In the genomic region with DNA sequence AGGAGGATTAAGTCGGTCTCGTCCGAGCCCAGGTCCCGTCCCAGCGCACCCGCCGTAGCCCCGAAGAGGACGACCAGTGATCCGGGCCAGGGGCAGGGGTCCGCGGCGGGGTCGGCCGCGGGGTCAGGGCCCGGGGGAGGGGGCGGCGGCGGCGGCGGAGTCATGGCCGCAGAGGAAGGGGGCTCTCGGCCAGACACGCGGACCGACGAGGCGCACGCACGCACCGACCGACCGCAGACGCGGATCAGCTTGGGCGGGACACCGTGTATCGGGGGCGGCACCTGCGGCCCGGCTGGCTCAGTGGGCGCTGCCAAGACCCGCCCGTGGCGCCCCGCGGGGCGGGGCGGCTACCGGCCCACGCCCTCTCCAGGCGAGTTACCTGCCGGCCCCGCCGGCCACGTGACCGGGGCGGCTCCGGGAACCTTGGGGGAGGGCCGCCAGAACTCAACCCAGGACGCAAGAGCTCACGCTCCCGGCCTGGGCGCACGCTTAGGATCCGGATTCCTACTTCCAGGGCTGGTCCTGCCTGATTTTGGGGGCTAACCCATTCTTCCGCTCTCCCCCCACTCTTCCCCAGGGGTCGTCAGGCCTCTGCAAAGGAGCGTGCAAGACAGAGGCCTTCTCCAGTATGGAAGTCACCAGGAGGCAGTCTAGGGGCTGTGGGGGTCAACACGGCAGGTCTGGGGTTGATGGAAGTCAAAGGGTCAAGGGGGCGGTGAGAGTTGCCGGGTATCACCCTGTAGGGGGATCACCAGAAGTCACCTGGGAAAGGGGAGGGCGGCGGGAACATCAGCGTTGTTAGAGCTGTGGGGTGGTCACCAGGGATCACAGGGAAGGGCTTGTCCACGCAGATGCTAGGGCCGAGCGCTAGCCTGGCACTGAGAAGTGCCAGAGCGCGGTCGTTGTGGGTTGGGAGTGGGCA, we compare ENCODE assay signal across 1 cellular context.
TF ChIP-seq lines count a peak whose summit lies in the region.

Gene ESRP2, minus strand, starts transcription at position 246 of the 922 bp plus-strand sequence. Its CDS starts 82 bp downstream, at position 164.

TF ChIP-seq in IMR-90, 13 proteins besides CTCF, POLR2A, EP300 and RAD21:
- TF ChIP-seq, protein P1, sequence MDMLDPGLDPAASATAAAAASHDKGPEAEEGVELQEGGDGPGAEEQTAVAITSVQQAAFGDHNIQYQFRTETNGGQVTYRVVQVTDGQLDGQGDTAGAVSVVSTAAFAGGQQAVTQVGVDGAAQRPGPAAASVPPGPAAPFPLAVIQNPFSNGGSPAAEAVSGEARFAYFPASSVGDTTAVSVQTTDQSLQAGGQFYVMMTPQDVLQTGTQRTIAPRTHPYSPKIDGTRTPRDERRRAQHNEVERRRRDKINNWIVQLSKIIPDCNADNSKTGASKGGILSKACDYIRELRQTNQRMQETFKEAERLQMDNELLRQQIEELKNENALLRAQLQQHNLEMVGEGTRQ (IDR thresholded peaks at IDR 0.05; ENCODE audit: low read depth, low read length) = no peak
- TF ChIP-seq NFE2L2 (IDR thresholded peaks at IDR 0.05; ENCODE audit: low read depth, low read length) = no peak
- no peak for TF ChIP-seq CEBPB (IDR thresholded peaks at IDR 0.05; ENCODE audit: low read depth, low read length)
- no peak for TF ChIP-seq MAFK (IDR thresholded peaks at IDR 0.05; ENCODE audit: low read depth, low read length)
- TF ChIP-seq, protein P2, sequence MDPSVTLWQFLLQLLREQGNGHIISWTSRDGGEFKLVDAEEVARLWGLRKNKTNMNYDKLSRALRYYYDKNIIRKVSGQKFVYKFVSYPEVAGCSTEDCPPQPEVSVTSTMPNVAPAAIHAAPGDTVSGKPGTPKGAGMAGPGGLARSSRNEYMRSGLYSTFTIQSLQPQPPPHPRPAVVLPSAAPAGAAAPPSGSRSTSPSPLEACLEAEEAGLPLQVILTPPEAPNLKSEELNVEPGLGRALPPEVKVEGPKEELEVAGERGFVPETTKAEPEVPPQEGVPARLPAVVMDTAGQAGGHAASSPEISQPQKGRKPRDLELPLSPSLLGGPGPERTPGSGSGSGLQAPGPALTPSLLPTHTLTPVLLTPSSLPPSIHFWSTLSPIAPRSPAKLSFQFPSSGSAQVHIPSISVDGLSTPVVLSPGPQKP (IDR thresholded peaks at IDR 0.05; ENCODE audit: borderline replicate concordance, low read depth, low read length) = no peak
- TF ChIP-seq FOS (IDR thresholded peaks at IDR 0.05; ENCODE audit: low read depth, low read length) = no peak
- no peak for TF ChIP-seq MAZ (IDR thresholded peaks at IDR 0.05; ENCODE audit: borderline replicate concordance, low read depth, low read length)
- TF ChIP-seq MXI1 (IDR thresholded peaks at IDR 0.05; ENCODE audit: borderline replicate concordance, low read depth, low read length) = no peak
- no peak for TF ChIP-seq CHD1 (IDR thresholded peaks at IDR 0.05; ENCODE audit: low read depth, low read length)
- no peak for TF ChIP-seq RFX5 (IDR thresholded peaks at IDR 0.05; ENCODE audit: low read depth, low read length)
- TF ChIP-seq RCOR1 (IDR thresholded peaks at IDR 0.05; ENCODE audit: insufficient replicate concordance, low read length) = no peak
- no peak for TF ChIP-seq BHLHE40 (IDR thresholded peaks at IDR 0.05; ENCODE audit: low read depth, low read length)
- TF ChIP-seq SMC3 (IDR thresholded peaks at IDR 0.05; ENCODE audit: low read depth, low read length) = no peak
